In genomic region chr12:71702590-71702989, GRCh38 we compare ENCODE assay signal across 31 cellular contexts.
"Had no signal": no experiment of that assay in that cellular context is flagged by ENCODE, and none has a peak within 500 bp of the region (broad histone marks: within the 10 kb centered on the region; RNA-seq: fewer than 3 reads in every experiment).

No MANE protein-coding gene starts in this region.

- H3K4me3 ChIP-seq: adrenal gland, body of pancreas, cardiac muscle cell, coronary artery, pancreas, psoas muscle, sigmoid colon, upper lobe of left lung, vagina had no signal

- DNase-seq: activated CD4-positive, alpha-beta memory T cell treated with anti-CD3 and anti-CD28 coated beads for 36 hours; activated CD4-positive, alpha-beta T cell treated with anti-CD3 and anti-CD28 coated beads, Interleukin-2, amount 10 ng/mL, durations not matched to agents 24 days and 14 days; activated CD8-positive, alpha-beta memory T cell treated with anti-CD3 and anti-CD28 coated beads, Interleukin-2, amount 50 U/mL, for 4 hours; activated effector memory CD4-positive, alpha-beta T cell treated with anti-CD3 and anti-CD28 coated beads, Interleukin-2, amount 50 U/mL, for 16 hours; activated naive CD4-positive, alpha-beta T cell treated with anti-CD3 and anti-CD28 coated beads for 36 hours; activated naive CD8-positive, alpha-beta T cell treated with anti-CD3 and anti-CD28 coated beads for 36 hours; activated T-cell treated with anti-CD3 and anti-CD28 coated beads, Interleukin-2, amount 50 U/mL, for 1 hour; adrenal gland; aorta; body of pancreas; effector memory CD8-positive, alpha-beta T cell; head of caudate nucleus; hippocampal formation; kidney; left colon; midbrain; naive thymus-derived CD4-positive, alpha-beta T cell; pancreas; psoas muscle; sigmoid colon; small intestine; stimulated activated CD4-positive, alpha-beta T cell treated with anti-CD3 and anti-CD28 coated beads, Interleukin-4, amount 100 ng/mL, for 24 hours; substantia nigra; T-helper 1 cell; upper lobe of left lung; WERI-Rb-1 had no signal

- H3K27ac ChIP-seq: adrenal gland, body of pancreas, cardiac muscle cell, coronary artery, pancreas, psoas muscle, sigmoid colon, upper lobe of left lung, vagina, WERI-Rb-1 had no signal

- H3K4me1 ChIP-seq: adrenal gland, body of pancreas, pancreas, psoas muscle, sigmoid colon, upper lobe of left lung, vagina had no signal

- H3K9me3 ChIP-seq: adrenal gland, body of pancreas, pancreas, psoas muscle, sigmoid colon, upper lobe of left lung, vagina had no signal

- H3K27me3 ChIP-seq: adrenal gland, body of pancreas, cardiac muscle cell, pancreas, sigmoid colon, upper lobe of left lung, vagina had no signal

- ATAC-seq: activated CD4-positive, CD25-positive, alpha-beta regulatory T cell treated with anti-CD3 and anti-CD28 coated beads, Interleukin-2, amount 50 U/mL, for 24 hours; body of pancreas; effector memory CD8-positive, alpha-beta T cell; left colon; naive thymus-derived CD4-positive, alpha-beta T cell; pancreas; psoas muscle; stimulated activated effector memory CD8-positive, alpha-beta T cell treated with anti-CD3 and anti-CD28 coated beads, Interleukin-12 subunit alpha, Interleukin-12 subunit beta, amount 100 ng/mL, for 72 hours had no signal
